ENCODE assay signal across 24 cellular contexts in genomic region chr13:49972709-49973108, GRCh38. TPM values are rescaled to one million over a fixed set of nuclear protein-coding genes. Genes with fewer than 3 reads are reported as not detected.
DNase-seq lines count a peak whose midpoint lies in the region; ATAC-seq, FAIRE-seq and TF ChIP-seq lines count a peak whose summit lies in the region.
"Had no signal": no experiment of that assay in that cellular context is flagged by ENCODE, and none has a peak within 500 bp of the region (broad histone marks: within the 10 kb centered on the region; RNA-seq: fewer than 3 reads in every experiment).

No MANE protein-coding gene starts in this region.

- H3K4me1 Mint-ChIP-seq in T-helper 2 cell treated with Interferon-gamma antibody and Interleukin-4, amounts not matched to agents 5 μg/mL and 100 μg/mL, for 36 hours (ENCODE audit: low read depth) = peaks cover 6% of the 10 kb centered on the region
- peaks cover 2% of the 10 kb centered on the region for H3K4me1 Mint-ChIP-seq in chondrocyte (ENCODE audit: low read depth)
- H3K4me1 Mint-ChIP-seq: H9 had no signal

- peak overlapping the region; percentile 60 for H3K27ac Mint-ChIP-seq in T-helper 2 cell treated with Interferon-gamma antibody and Interleukin-4, amounts not matched to agents 5 μg/mL and 100 μg/mL, for 36 hours
- H3K27ac Mint-ChIP-seq in chondrocyte (ENCODE audit: unreplicated experiment) = peak overlapping the region; percentile 51
- H3K27ac Mint-ChIP-seq: HFFc6 had no signal

- H3K9me3 ChIP-seq in HepG2 (ENCODE audit: low read length) (no peaks in the 10 kb centered on the region), small intestine (ENCODE audit: control insufficient read depth, low read depth) (no peaks in the 10 kb centered on the region)

- no peaks in the 10 kb centered on the region for H3K79me2 ChIP-seq in HepG2 (ENCODE audit: insufficient read depth, low read length)

- H4K20me1 ChIP-seq in HepG2 (ENCODE audit: insufficient read depth, low read length) = no peaks in the 10 kb centered on the region

- no peak for DNase-seq in T-helper 2 cell treated with Interferon-gamma antibody and Interleukin-4, amounts not matched to agents 5 μg/mL and 100 μg/mL, for 36 hours (ENCODE audit: low spot score)
- DNase-seq in T-helper 2 cell (no peak), chondrocyte (ENCODE audit: low spot score) (no peak), HepG2 (ENCODE audit: low spot score) (peak; percentile 24), small intestine (peak; percentile 21), inferior parietal cortex (ENCODE audit: extremely low spot score) (no peak)
- DNase-seq: DMS79; GM23248; H9; HFFc6; KG1; NCI-H1092; NCI-H1436; NCI-H2029; NCI-H2227 treated with DMSO at 0.1 percent for 48 hours; NCI-H510A; NK-92 treated with Interleukin-12 subunit alpha and Interleukin-12 subunit beta, amount 100 ng/mL, for 24 hours; SHP77 treated with DMSO at 0.1 percent for 48 hours had no signal

- BruUV-seq in HepG2 (replicated peaks; lab: Mats Ljungman, UMichigan) = no TSS peak

- ATAC-seq in HepG2 (peak; percentile 70), GM18867 (IDR thresholded peaks at IDR 0.05; ENCODE audit: unreplicated experiment) (no peak), GM19324 (IDR thresholded peaks at IDR 0.05; ENCODE audit: low FRiP score, unreplicated experiment) (no peak)

- intact Hi-C loops in HepG2 (cut with micrococcal nuclease; ENCODE audit: unreplicated experiment) = loop anchor here (2.0 kb wide), 1 partner anchor 104 kb away; no protein-coding TSS in a partner anchor

- no peaks in the 10 kb centered on the region for H3K27me3 Mint-ChIP-seq in T-helper 2 cell treated with Interferon-gamma antibody and Interleukin-4, amounts not matched to agents 5 μg/mL and 100 μg/mL, for 36 hours (ENCODE audit: low read depth)
- H3K27me3 Mint-ChIP-seq in chondrocyte (ENCODE audit: low read depth) = no peaks in the 10 kb centered on the region

- WGBS in HepG2 (ENCODE audit: low lambda C conversion rate) = 29% methylated on average over 4 of the region's 4 CpGs
- 26 to 72% (median 43%) methylated on average over 4 of the region's 4 CpGs for WGBS in small intestine, 3 donors

- FAIRE-seq in HepG2 (lab: Jason Lieb, UNC) (no peak), small intestine (lab: Jason Lieb, UNC) (no peak)
- FAIRE-seq: D721Med had no signal

- peaks cover 6% of the 10 kb centered on the region for H3K36me3 Mint-ChIP-seq in T-helper 2 cell treated with Interferon-gamma antibody and Interleukin-4, amounts not matched to agents 5 μg/mL and 100 μg/mL, for 36 hours (ENCODE audit: low read depth)
- no peaks in the 10 kb centered on the region for H3K36me3 Mint-ChIP-seq in chondrocyte (ENCODE audit: low read depth)

- H3K27me3 ChIP-seq in HepG2 (ENCODE audit: control insufficient read depth in 1 of 2, insufficient read depth in 2 of 2, low read length in 2 of 2) (no peaks in the 10 kb centered on the region), small intestine (ENCODE audit: control insufficient read depth in 2 of 2, insufficient read depth in 2 of 2, low read length in 2 of 2) (no peaks in the 10 kb centered on the region)

- H3K4me1 ChIP-seq in HepG2 (ENCODE audit: insufficient read depth, low read length) (peaks cover 18% of the 10 kb centered on the region), small intestine (ENCODE audit: control insufficient read depth in 2 of 2, insufficient read depth in 1 of 2, low read depth in 1 of 2, low read length in 1 of 2) (no peaks in the 10 kb centered on the region)

- no peaks in the 10 kb centered on the region for H3K9me3 Mint-ChIP-seq in T-helper 2 cell treated with Interferon-gamma antibody and Interleukin-4, amounts not matched to agents 5 μg/mL and 100 μg/mL, for 36 hours
- no peaks in the 10 kb centered on the region for H3K9me3 Mint-ChIP-seq in chondrocyte (ENCODE audit: low read depth)
- H3K9me3 Mint-ChIP-seq: H9, HFFc6 had no signal

- H3K36me3 ChIP-seq in HepG2 (replicated peaks in 1 of 2; ENCODE audit: control insufficient read depth in 1 of 2, insufficient read depth in 2 of 2, low read length in 2 of 2) = no peaks in the 10 kb centered on the region
- H3K36me3 ChIP-seq in small intestine (ENCODE audit: control insufficient read depth in 2 of 2, insufficient read depth in 2 of 2, low read length in 2 of 2) = peaks cover 0 to 1% of the 10 kb centered on the region in 2 donors

- TF ChIP-seq RAD21 in HepG2 (CRISPR knock-in tag; IDR thresholded peaks at IDR 0.05) = no peak

- H2AFZ ChIP-seq in HepG2 (ENCODE audit: low read length) = no peak overlapping the region
- H2AFZ ChIP-seq: GM23248 had no signal

- H3K4me3 Mint-ChIP-seq in T-helper 2 cell treated with Interferon-gamma antibody and Interleukin-4, amounts not matched to agents 5 μg/mL and 100 μg/mL, for 36 hours = no peak overlapping the region
- H3K4me3 Mint-ChIP-seq in chondrocyte (ENCODE audit: unreplicated experiment) = no peak overlapping the region
- H3K4me3 Mint-ChIP-seq: H9, HFFc6 had no signal

- TF ChIP-seq CTCF in chondrocyte (IDR thresholded peaks at IDR 0.05) (no peak), HepG2 (CRISPR knock-in tag; IDR thresholded peaks at IDR 0.05) (no peak)

- no peak for TF ChIP-seq POLR2A in HepG2 (IDR thresholded peaks at IDR 0.05; ENCODE audit: insufficient read depth in 1 of 2, low read depth in 2 of 2, low read length in 2 of 2)

- no peak for TF ChIP-seq EP300 in HepG2 (IDR thresholded peaks at IDR 0.05; ENCODE audit: low read depth in 2 of 2, low read length in 2 of 2)
- TF ChIP-seq EP300 in HepG2 (CRISPR knock-in tag; IDR thresholded peaks at IDR 0.05; ENCODE audit: borderline replicate concordance) = no peak

- POLR2A ChIA-PET in HepG2 (lab: Yijun Ruan, JAX) = interaction anchor here (1.1 to 1.4 kb wide), 2 partner anchors 24 to 36 kb away, joined by 4 to 5 read pairs; partner anchors contain the start of genes SPRYD7 and TRIM13

- H3K27ac ChIP-seq in HepG2 (ENCODE audit: extremely low read length, insufficient read depth, low read length) (no peak overlapping the region), small intestine (ENCODE audit: low read depth in 1 of 2, low read length in 1 of 2) (no peak overlapping the region)
- H3K27ac ChIP-seq: GM23248, HL-60, RWPE1 had no signal

- CTCF ChIA-PET in HepG2 (lab: Yijun Ruan, JAX; ENCODE audit: low intra/inter-chr PET ratio, low total read pairs) = no interaction called here

- peak overlapping the region in 2 of 3 experiments; percentile 2 to 27; a peak in 3 of 6 replicates for H3K4me3 ChIP-seq in HepG2 (replicated peaks in 1 of 3; ENCODE audit: insufficient read depth in 1 of 3, low read depth in 2 of 3, low read length in 3 of 3)
- H3K4me3 ChIP-seq in small intestine (ENCODE audit: low read depth in 1 of 2, low read length in 2 of 2) = no peak overlapping the region
- H3K4me3 ChIP-seq: GM23248 had no signal

- H3K9ac ChIP-seq in HepG2 (ENCODE audit: insufficient read depth, low read depth, low read length) = no peak overlapping the region
- H3K9ac ChIP-seq: GM23248 had no signal

- H3K4me2 ChIP-seq in HepG2 (ENCODE audit: low read depth, low read length) = peak overlapping the region; percentile 65

- in situ Hi-C loops in HepG2 (cut with HindIII; ENCODE audit: extremely low pct_ligation_motif_present, low pct_unique_long_range_greater_than_20kb) = loop anchor here (10.0 kb wide), 2 partner anchors 832 to 942 kb away; no protein-coding TSS in a partner anchor

RNA-seq across cellular contexts. Expression of gene TRIM13, which starts 24.1 kb away (rescaled TPM):
- total RNA-seq in chondrocyte (24.4 to 30.8 TPM (median 27.7 TPM) in 3 replicates), HepG2 (2016; rRNA removed; fragmentation: Illumina TruSeq; extraction: Trizol) (18.8 and 22.0 TPM in 2 replicates)
- total RNA-seq in HepG2 (2016; cell fraction: cytosol; rRNA removed; fragmentation: Illumina TruSeq; extraction: Trizol; ENCODE audit: low read depth) = 3.8 and 4.1 TPM in 2 replicates
- total RNA-seq in HepG2 (2016; cell fraction: insoluble cytoplasmic fraction; rRNA removed; fragmentation: Illumina TruSeq; extraction: Trizol) = 17.5 and 19.2 TPM in 2 replicates
- total RNA-seq in HepG2 (2016; cell fraction: membrane; rRNA removed; fragmentation: Illumina TruSeq; extraction: Trizol) = 9.3 and 10.2 TPM in 2 replicates
- total RNA-seq in HepG2 (2016; cell fraction: nucleus; rRNA removed; fragmentation: Illumina TruSeq; extraction: Trizol) = 27.0 and 27.5 TPM in 2 replicates
- polyA plus RNA-seq in HepG2 (2011; rRNA removed) (22.5 and 24.4 TPM in 2 replicates), small intestine (10 to 100 TPM in 2 of 3 donors, 1 to 10 TPM in 1; 9.2 to 10.9 (median 10.8) TPM)
- polyA plus RNA-seq in HepG2 (2011; cell fraction: cytosol; rRNA removed) = 8.9 and 14.0 TPM in 2 replicates
- 21.8 and 30.3 TPM in 2 replicates for polyA plus RNA-seq in HepG2 (2011; cell fraction: nucleus; rRNA removed)
- 23.7 and 25.7 TPM in 2 replicates for polyA plus RNA-seq in HepG2 (2012)
- 4.4 and 5.2 TPM in 2 replicates for polyA plus RNA-seq in HepG2 (2016; cell fraction: cytosol; fragmentation: Illumina TruSeq; extraction: Trizol; ENCODE audit: low read depth)
- polyA plus RNA-seq in HepG2 (2016; cell fraction: insoluble cytoplasmic fraction; fragmentation: Illumina TruSeq; extraction: Trizol; ENCODE audit: low read depth) = 14.1 and 15.8 TPM in 2 replicates
- polyA plus RNA-seq in HepG2 (2016; cell fraction: membrane; fragmentation: Illumina TruSeq; extraction: Trizol; ENCODE audit: low read depth) = 9.0 and 9.8 TPM in 2 replicates
- 60.4 and 60.6 TPM in 2 replicates for polyA plus RNA-seq in HepG2 (2016; cell fraction: nucleus; fragmentation: Illumina TruSeq; extraction: Trizol; ENCODE audit: insufficient read depth, low read depth)
- 7.9 TPM in 2 replicates for polyA minus RNA-seq in HepG2 (2011; rRNA and poly(A)+ RNA removed; ENCODE audit: low replicate concordance)
- 8.6 and 10.7 TPM in 2 replicates for polyA minus RNA-seq in HepG2 (2011; cell fraction: cytosol; rRNA and poly(A)+ RNA removed)
- polyA minus RNA-seq in HepG2 (2011; cell fraction: nucleus; rRNA and poly(A)+ RNA removed) = 11.3 and 14.4 TPM in 2 replicates

RNA-seq across cellular contexts. Expression of gene SPRYD7, which starts 36.6 kb away (rescaled TPM):
- total RNA-seq in chondrocyte (6.9 to 8.8 TPM (median 7.5 TPM) in 3 replicates), HepG2 (2016; rRNA removed; fragmentation: Illumina TruSeq; extraction: Trizol) (5.9 and 6.8 TPM in 2 replicates)
- 0.97 and 1.0 TPM in 2 replicates for total RNA-seq in HepG2 (2016; cell fraction: cytosol; rRNA removed; fragmentation: Illumina TruSeq; extraction: Trizol; ENCODE audit: low read depth)
- total RNA-seq in HepG2 (2016; cell fraction: insoluble cytoplasmic fraction; rRNA removed; fragmentation: Illumina TruSeq; extraction: Trizol) = 5.3 and 8.0 TPM in 2 replicates
- total RNA-seq in HepG2 (2016; cell fraction: membrane; rRNA removed; fragmentation: Illumina TruSeq; extraction: Trizol) = 2.8 TPM in 2 replicates
- total RNA-seq in HepG2 (2016; cell fraction: nucleus; rRNA removed; fragmentation: Illumina TruSeq; extraction: Trizol) = 2.6 and 3.9 TPM in 2 replicates
- polyA plus RNA-seq in HepG2 (2011; rRNA removed) (2.2 and 2.7 TPM in 2 replicates), small intestine (1 to 10 TPM; 7.0 to 8.3 (median 7.0) TPM)
- polyA plus RNA-seq in HepG2 (2011; cell fraction: cytosol; rRNA removed) = 1.2 and 1.7 TPM in 2 replicates
- polyA plus RNA-seq in HepG2 (2011; cell fraction: nucleus; rRNA removed) = 1.6 TPM in 2 replicates
- 4.8 and 6.4 TPM in 2 replicates for polyA plus RNA-seq in HepG2 (2012)
- 0.95 and 1.1 TPM in 2 replicates for polyA plus RNA-seq in HepG2 (2016; cell fraction: cytosol; fragmentation: Illumina TruSeq; extraction: Trizol; ENCODE audit: low read depth)
- 11.8 and 13.0 TPM in 2 replicates for polyA plus RNA-seq in HepG2 (2016; cell fraction: insoluble cytoplasmic fraction; fragmentation: Illumina TruSeq; extraction: Trizol; ENCODE audit: low read depth)
- 2.9 and 3.0 TPM in 2 replicates for polyA plus RNA-seq in HepG2 (2016; cell fraction: membrane; fragmentation: Illumina TruSeq; extraction: Trizol; ENCODE audit: low read depth)
- 6.9 and 7.1 TPM in 2 replicates for polyA plus RNA-seq in HepG2 (2016; cell fraction: nucleus; fragmentation: Illumina TruSeq; extraction: Trizol; ENCODE audit: insufficient read depth, low read depth)
- polyA minus RNA-seq in HepG2 (2011; rRNA and poly(A)+ RNA removed; ENCODE audit: low replicate concordance) = 0.80 and 0.82 TPM in 2 replicates
- polyA minus RNA-seq in HepG2 (2011; cell fraction: cytosol; rRNA and poly(A)+ RNA removed) = 1.5 and 1.9 TPM in 2 replicates
- polyA minus RNA-seq in HepG2 (2011; cell fraction: nucleus; rRNA and poly(A)+ RNA removed) = 2.7 and 3.2 TPM in 2 replicates

RNA-seq across cellular contexts. Expression of gene KCNRG, which starts 42.5 kb away (rescaled TPM):
- total RNA-seq in chondrocyte (0.22 to 0.59 TPM (median 0.36 TPM) in 3 replicates), HepG2 (2016; rRNA removed; fragmentation: Illumina TruSeq; extraction: Trizol) (0.94 and 1.0 TPM in 2 replicates)
- 0.26 TPM in 1 of 2 replicates, not detected in the other for total RNA-seq in HepG2 (2016; cell fraction: cytosol; rRNA removed; fragmentation: Illumina TruSeq; extraction: Trizol; ENCODE audit: low read depth)
- total RNA-seq in HepG2 (2016; cell fraction: insoluble cytoplasmic fraction; rRNA removed; fragmentation: Illumina TruSeq; extraction: Trizol) = 0.69 and 1.00 TPM in 2 replicates
- 0.46 and 0.62 TPM in 2 replicates for total RNA-seq in HepG2 (2016; cell fraction: membrane; rRNA removed; fragmentation: Illumina TruSeq; extraction: Trizol)
- total RNA-seq in HepG2 (2016; cell fraction: nucleus; rRNA removed; fragmentation: Illumina TruSeq; extraction: Trizol) = 0.59 and 0.60 TPM in 2 replicates
- polyA plus RNA-seq in HepG2 (2011; rRNA removed) (0.98 and 1.5 TPM in 2 replicates), small intestine (under 1 TPM in 1 of 3 donors, not detected in 2; 0.36 TPM)
- polyA plus RNA-seq in HepG2 (2011; cell fraction: cytosol; rRNA removed) = 0.43 and 0.60 TPM in 2 replicates
- polyA plus RNA-seq in HepG2 (2011; cell fraction: nucleus; rRNA removed) = 0.50 and 0.66 TPM in 2 replicates
- polyA plus RNA-seq in HepG2 (2012) = 0.23 and 0.53 TPM in 2 replicates
- polyA plus RNA-seq in HepG2 (2016; cell fraction: cytosol; fragmentation: Illumina TruSeq; extraction: Trizol; ENCODE audit: low read depth) = 0.23 and 0.28 TPM in 2 replicates
- polyA plus RNA-seq in HepG2 (2016; cell fraction: insoluble cytoplasmic fraction; fragmentation: Illumina TruSeq; extraction: Trizol; ENCODE audit: low read depth) = 0.28 and 0.70 TPM in 2 replicates
- polyA plus RNA-seq in HepG2 (2016; cell fraction: membrane; fragmentation: Illumina TruSeq; extraction: Trizol; ENCODE audit: low read depth) = 0.38 and 0.57 TPM in 2 replicates
- 0.92 and 1.1 TPM in 2 replicates for polyA plus RNA-seq in HepG2 (2016; cell fraction: nucleus; fragmentation: Illumina TruSeq; extraction: Trizol; ENCODE audit: insufficient read depth, low read depth)
- 1.6 and 3.4 TPM in 2 replicates for polyA minus RNA-seq in HepG2 (2011; rRNA and poly(A)+ RNA removed; ENCODE audit: low replicate concordance)
- polyA minus RNA-seq in HepG2 (2011; cell fraction: cytosol; rRNA and poly(A)+ RNA removed) = 0.79 and 0.97 TPM in 2 replicates
- 6.3 and 7.2 TPM in 2 replicates for polyA minus RNA-seq in HepG2 (2011; cell fraction: nucleus; rRNA and poly(A)+ RNA removed)
- total RNA-seq: HT-29 had no signal

Comparison
In these comparisons a context has a peak if more than half of its experiments do, and no peak if none do; other contexts are left out.
1. DNase-seq: peak in HepG2 (single experiment) and small intestine (single experiment); none in T-helper 2 cell treated with Interferon-gamma antibody and Interleukin-4, amounts not matched to agents 5 μg/mL and 100 μg/mL, for 36 hours (single experiment), T-helper 2 cell (0 of 5), chondrocyte (single experiment) and inferior parietal cortex (single experiment).
2. H3K4me3 ChIP-seq: peak in HepG2 (2 of 3); none in small intestine (0 of 2).